1 cellular context compared by ENCODE assay signal in genomic region chr1:23597635-23598388, GRCh38.
A peak's percentile ranks its signal among the peaks of the same experiment; 100 is the strongest.
TF ChIP-seq lines count a peak whose summit lies in the region.

No MANE protein-coding gene starts in this region.

TF ChIP-seq in H1, 55 proteins besides CTCF, POLR2A, EP300 and RAD21 (continued from another document):
- TF ChIP-seq MAFK (IDR thresholded peaks at IDR 0.05; ENCODE audit: low read depth, low read length) = peak; percentile 90
- TF ChIP-seq RXRA (IDR thresholded peaks at IDR 0.05; ENCODE audit: insufficient read depth, low read depth, low read length) = no peak
